30 cellular contexts compared by ENCODE assay signal in the genomic region with DNA sequence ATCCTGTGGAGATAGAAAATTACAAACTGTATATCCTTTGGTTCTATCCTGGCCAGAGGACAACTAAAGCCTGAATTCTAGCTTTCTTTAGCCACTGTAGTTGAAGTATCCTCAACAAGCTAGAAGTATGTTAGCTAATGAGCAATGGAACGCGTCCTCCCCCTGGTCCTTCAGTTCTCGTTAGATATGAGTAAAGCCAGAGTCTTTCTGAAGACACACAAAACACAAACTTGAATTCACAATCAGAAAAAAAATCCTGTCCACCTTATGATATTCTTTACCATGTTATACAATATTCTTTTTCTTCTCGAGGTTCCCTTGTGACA.
"Had no signal": no experiment of that assay in that cellular context is flagged by ENCODE, and none has a peak within 500 bp of the region (broad histone marks: within the 10 kb centered on the region; RNA-seq: fewer than 3 reads in every experiment).

No MANE protein-coding gene starts in this region.

- DNase-seq: activated CD4-positive, alpha-beta memory T cell treated with anti-CD3 and anti-CD28 coated beads, Interleukin-2, amount 10 ng/mL, durations not matched to agents 7 days and 5 days; activated CD4-positive, alpha-beta T cell treated with anti-CD3 and anti-CD28 coated beads for 1 hour; activated CD4-positive, alpha-beta T cell treated with anti-CD3 and anti-CD28 coated beads for 48 hours; activated CD4-positive, CD25-positive, alpha-beta regulatory T cell; activated CD8-positive, alpha-beta memory T cell treated with anti-CD3 and anti-CD28 coated beads for 24 hours; activated CD8-positive, alpha-beta memory T cell treated with anti-CD3 and anti-CD28 coated beads, Interleukin-2, amount 10 ng/mL, durations not matched to agents 7 days and 5 days; activated CD8-positive, alpha-beta memory T cell treated with anti-CD3 and anti-CD28 coated beads, Interleukin-2, amount 50 U/mL, for 48 hours; activated effector memory CD4-positive, alpha-beta T cell treated with Interleukin-2 at 50 U/mL for 16 hours; activated naive CD4-positive, alpha-beta T cell treated with anti-CD3 and anti-CD28 coated beads, Interleukin-2, amount 10 ng/mL, durations not matched to agents 7 days and 5 days; activated naive CD8-positive, alpha-beta T cell treated with anti-CD3 and anti-CD28 coated beads, Interleukin-2, amount 50 U/mL, for 24 hours; activated T-cell treated with anti-CD3 and anti-CD28 coated beads, Interleukin-2, amount 50 U/mL, for 48 hours; amniotic stem cell; aorta; NCI-H1092 treated with DMSO at 0.1 percent for 48 hours; NCI-H1417 treated with DMSO at 0.1 percent for 48 hours; NCI-H1694; NCI-H1930; NCI-H2081 treated with DMSO at 0.1 percent for 48 hours; NCI-H524 treated with DMSO at 0.1 percent for 48 hours; SHP77; SJCRH30; SW 1271; T-helper 1 cell; T-helper 2 cell; T-helper 9 cell; WERI-Rb-1 had no signal

- H3K4me1 Mint-ChIP-seq: activated CD4-positive, alpha-beta memory T cell treated with anti-CD3 and anti-CD28 coated beads, Interleukin-2, amount 10 ng/mL, durations not matched to agents 7 days and 5 days; activated CD8-positive, alpha-beta memory T cell treated with anti-CD3 and anti-CD28 coated beads, Interleukin-2, amount 10 ng/mL, durations not matched to agents 7 days and 5 days; activated naive CD4-positive, alpha-beta T cell treated with anti-CD3 and anti-CD28 coated beads, Interleukin-2, amount 10 ng/mL, durations not matched to agents 7 days and 5 days; activated naive CD8-positive, alpha-beta T cell treated with anti-CD3 and anti-CD28 coated beads, Interleukin-2, amount 50 U/mL, for 24 hours; central memory CD8-positive, alpha-beta T cell had no signal

- H3K9me3 ChIP-seq: SJCRH30 had no signal

- H3K36me3 ChIP-seq: cardiac muscle cell, SJCRH30, WERI-Rb-1 had no signal

- H3K4me3 ChIP-seq: cardiac muscle cell, SJCRH30 had no signal

- H3K27me3 ChIP-seq: cardiac muscle cell, SJCRH30 had no signal

- H3K27ac ChIP-seq: cardiac muscle cell, SJCRH30, WERI-Rb-1 had no signal

- H3K36me3 Mint-ChIP-seq: activated CD8-positive, alpha-beta memory T cell treated with anti-CD3 and anti-CD28 coated beads, Interleukin-2, amount 10 ng/mL, durations not matched to agents 7 days and 5 days; activated naive CD4-positive, alpha-beta T cell treated with anti-CD3 and anti-CD28 coated beads, Interleukin-2, amount 10 ng/mL, durations not matched to agents 7 days and 5 days; activated naive CD8-positive, alpha-beta T cell had no signal

- H3K9me3 Mint-ChIP-seq: activated CD4-positive, alpha-beta memory T cell treated with anti-CD3 and anti-CD28 coated beads, Interleukin-2, amount 10 ng/mL, durations not matched to agents 7 days and 5 days; activated naive CD4-positive, alpha-beta T cell treated with anti-CD3 and anti-CD28 coated beads, Interleukin-2, amount 10 ng/mL, durations not matched to agents 7 days and 5 days; activated naive CD8-positive, alpha-beta T cell treated with anti-CD3 and anti-CD28 coated beads, Interleukin-2, amount 50 U/mL, for 24 hours had no signal

- H3K4me3 Mint-ChIP-seq: activated CD4-positive, alpha-beta memory T cell treated with anti-CD3 and anti-CD28 coated beads, Interleukin-2, amount 10 ng/mL, durations not matched to agents 7 days and 5 days; activated CD8-positive, alpha-beta memory T cell treated with anti-CD3 and anti-CD28 coated beads, Interleukin-2, amount 10 ng/mL, durations not matched to agents 7 days and 5 days; activated naive CD4-positive, alpha-beta T cell treated with anti-CD3 and anti-CD28 coated beads, Interleukin-2, amount 10 ng/mL, durations not matched to agents 7 days and 5 days; activated naive CD8-positive, alpha-beta T cell; activated naive CD8-positive, alpha-beta T cell treated with anti-CD3 and anti-CD28 coated beads, Interleukin-2, amount 50 U/mL, for 24 hours; central memory CD8-positive, alpha-beta T cell had no signal

- ATAC-seq: activated CD8-positive, alpha-beta memory T cell treated with anti-CD3 and anti-CD28 coated beads, Interleukin-2, amount 10 ng/mL, durations not matched to agents 7 days and 5 days; activated naive CD8-positive, alpha-beta T cell treated with anti-CD3 and anti-CD28 coated beads, Interleukin-2, amount 50 U/mL, for 24 hours; Panc1 had no signal

- H3K27ac Mint-ChIP-seq: activated CD4-positive, alpha-beta memory T cell treated with anti-CD3 and anti-CD28 coated beads, Interleukin-2, amount 10 ng/mL, durations not matched to agents 7 days and 5 days; activated CD8-positive, alpha-beta memory T cell treated with anti-CD3 and anti-CD28 coated beads, Interleukin-2, amount 10 ng/mL, durations not matched to agents 7 days and 5 days; activated naive CD4-positive, alpha-beta T cell treated with anti-CD3 and anti-CD28 coated beads, Interleukin-2, amount 10 ng/mL, durations not matched to agents 7 days and 5 days; activated naive CD8-positive, alpha-beta T cell; activated naive CD8-positive, alpha-beta T cell treated with anti-CD3 and anti-CD28 coated beads, Interleukin-2, amount 50 U/mL, for 24 hours had no signal

- H3K27me3 Mint-ChIP-seq: activated CD4-positive, alpha-beta memory T cell treated with anti-CD3 and anti-CD28 coated beads, Interleukin-2, amount 10 ng/mL, durations not matched to agents 7 days and 5 days; activated CD8-positive, alpha-beta memory T cell treated with anti-CD3 and anti-CD28 coated beads, Interleukin-2, amount 10 ng/mL, durations not matched to agents 7 days and 5 days; activated naive CD4-positive, alpha-beta T cell treated with anti-CD3 and anti-CD28 coated beads, Interleukin-2, amount 10 ng/mL, durations not matched to agents 7 days and 5 days; activated naive CD8-positive, alpha-beta T cell treated with anti-CD3 and anti-CD28 coated beads, Interleukin-2, amount 50 U/mL, for 24 hours; central memory CD8-positive, alpha-beta T cell had no signal
